Comparison of ENCODE assay signal across 8 cellular contexts in genomic region chr2:14634885-14635871, GRCh38. TPM values are rescaled to one million over a fixed set of nuclear protein-coding genes. Genes with fewer than 3 reads are reported as not detected.
DNase-seq lines count a peak whose midpoint lies in the region; ATAC-seq, FAIRE-seq and TF ChIP-seq lines count a peak whose summit lies in the region.

No MANE protein-coding gene starts in this region.

- TF ChIP-seq CTCF in ascending aorta (IDR thresholded peaks at IDR 0.05), result peak in 1 of 3 experiments; percentile 10
- peak; percentile 23 for TF ChIP-seq CTCF in hepatocyte (IDR thresholded peaks at IDR 0.05; ENCODE audit: poor library complexity)

- H3K4me1 ChIP-seq in ascending aorta (peaks cover 0 to 11% of the 10 kb centered on the region in 2 donors), hepatocyte (ENCODE audit: insufficient read depth) (peaks cover 8% of the 10 kb centered on the region)

- FAIRE-seq in HTR-8/SVneo (lab: Jason Lieb, UNC), result no peak

- DNase-seq in G401 (ENCODE audit: low spot score) (peak; percentile 15), NCI-H187 (lab: John Stamatoyannopoulos, UW) (peak; percentile 95), ascending aorta (ENCODE audit: low spot score in 2 of 2) (peak in 1 of 2 donors; percentile 76), hepatocyte (ENCODE audit: low spot score) (peak; percentile 75), putamen (ENCODE audit: low spot score) (peak; percentile 56), HTR-8/SVneo (ENCODE audit: insufficient read length, low spot score) (no peak)
- DNase-seq in activated CD4-positive, alpha-beta T cell treated with anti-CD3 and anti-CD28 coated beads, Interleukin-2, amount 10 ng/mL, durations not matched to agents 24 days and 14 days, result no peak
- DNase-seq in activated T-cell treated with anti-CD3 and anti-CD28 coated beads, Interleukin-2, amount 50 U/mL, for 72 hours, result no peak

- no peaks in the 10 kb centered on the region for H3K36me3 Mint-ChIP-seq in activated CD4-positive, alpha-beta T cell treated with anti-CD3 and anti-CD28 coated beads, Interleukin-2, amount 10 ng/mL, durations not matched to agents 24 days and 14 days (ENCODE audit: low read depth)
- H3K36me3 Mint-ChIP-seq in activated T-cell treated with anti-CD3 and anti-CD28 coated beads, Interleukin-2, amount 50 U/mL, for 72 hours (ENCODE audit: insufficient read depth in 2 of 2), result peaks cover 0 to 2% of the 10 kb centered on the region in 2 donors

- no peak for ATAC-seq in activated T-cell treated with anti-CD3 and anti-CD28 coated beads, Interleukin-2, amount 50 U/mL, for 72 hours (replicated peaks in 1 of 2)

- peak overlapping the region; percentile 62 to 71 for H3K4me3 ChIP-seq in ascending aorta
- H3K4me3 ChIP-seq in hepatocyte, result peak overlapping the region; percentile 79

- H3K9me3 ChIP-seq in ascending aorta, result no peaks in the 10 kb centered on the region
- H3K9me3 ChIP-seq in hepatocyte (ENCODE audit: low read depth), result no peaks in the 10 kb centered on the region

- peaks cover 8% of the 10 kb centered on the region for H4K20me1 ChIP-seq in hepatocyte (ENCODE audit: insufficient read depth, poor library complexity, severe bottlenecking)

- H3K9me2 ChIP-seq in hepatocyte (replicated peaks; ENCODE audit: insufficient read depth), result no peaks in the 10 kb centered on the region

- peak overlapping the region; percentile 96 for H3K4me2 ChIP-seq in hepatocyte

- H3K9me3 Mint-ChIP-seq in activated CD4-positive, alpha-beta T cell treated with anti-CD3 and anti-CD28 coated beads, Interleukin-2, amount 10 ng/mL, durations not matched to agents 24 days and 14 days, result no peaks in the 10 kb centered on the region
- no peaks in the 10 kb centered on the region for H3K9me3 Mint-ChIP-seq in activated T-cell treated with anti-CD3 and anti-CD28 coated beads, Interleukin-2, amount 50 U/mL, for 72 hours

- in situ Hi-C loops in G401 (cut with HindIII; ENCODE audit: low sequenced_read_pairs), result no loop called here

- H3K27me3 Mint-ChIP-seq in activated CD4-positive, alpha-beta T cell treated with anti-CD3 and anti-CD28 coated beads, Interleukin-2, amount 10 ng/mL, durations not matched to agents 24 days and 14 days, result peaks cover 47% of the 10 kb centered on the region
- peaks cover 48% of the 10 kb centered on the region for H3K27me3 Mint-ChIP-seq in activated T-cell treated with anti-CD3 and anti-CD28 coated beads, Interleukin-2, amount 50 U/mL, for 72 hours (ENCODE audit: low read depth)

- no peaks in the 10 kb centered on the region for H3K4me1 Mint-ChIP-seq in activated CD4-positive, alpha-beta T cell treated with anti-CD3 and anti-CD28 coated beads, Interleukin-2, amount 10 ng/mL, durations not matched to agents 24 days and 14 days
- H3K4me1 Mint-ChIP-seq in activated T-cell treated with anti-CD3 and anti-CD28 coated beads, Interleukin-2, amount 50 U/mL, for 72 hours (ENCODE audit: low read depth), result peaks cover 5% of the 10 kb centered on the region

- intact Hi-C loops in ascending aorta (cut with DNase I), result no loop called here
- intact Hi-C loops in activated CD4-positive, alpha-beta T cell treated with anti-CD3 and anti-CD28 coated beads, Interleukin-2, amount 10 ng/mL, durations not matched to agents 24 days and 14 days (cut with micrococcal nuclease), result no loop called here

- H3K27me3 ChIP-seq in ascending aorta, result no peaks in the 10 kb centered on the region
- H3K27me3 ChIP-seq in hepatocyte, result peaks cover 13% of the 10 kb centered on the region

- no peak overlapping the region for H3K4me3 Mint-ChIP-seq in activated CD4-positive, alpha-beta T cell treated with anti-CD3 and anti-CD28 coated beads, Interleukin-2, amount 10 ng/mL, durations not matched to agents 24 days and 14 days
- H3K4me3 Mint-ChIP-seq in activated T-cell treated with anti-CD3 and anti-CD28 coated beads, Interleukin-2, amount 50 U/mL, for 72 hours, result no peak overlapping the region

- H3K27ac ChIP-seq in ascending aorta, result peak overlapping the region; percentile 85 to 86
- peak overlapping the region; percentile 70 for H3K27ac ChIP-seq in hepatocyte

- under 1% methylated on average over 44 of the region's 68 CpGs for WGBS in hepatocyte (ENCODE audit: low lambda C conversion rate, missing lambda C conversion rate)

- peaks cover 43% of the 10 kb centered on the region for H3K79me2 ChIP-seq in hepatocyte

- H3K36me3 ChIP-seq in ascending aorta (no peaks in the 10 kb centered on the region), hepatocyte (replicated peaks; ENCODE audit: insufficient read depth, low read depth) (no peaks in the 10 kb centered on the region)

- peak overlapping the region; percentile 56 for H2AFZ ChIP-seq in hepatocyte

- no peak overlapping the region for H3K27ac Mint-ChIP-seq in activated CD4-positive, alpha-beta T cell treated with anti-CD3 and anti-CD28 coated beads, Interleukin-2, amount 10 ng/mL, durations not matched to agents 24 days and 14 days
- H3K27ac Mint-ChIP-seq in activated T-cell treated with anti-CD3 and anti-CD28 coated beads, Interleukin-2, amount 50 U/mL, for 72 hours, result no peak overlapping the region

RNA-seq across cellular contexts. Expression of gene LRATD1, which starts 2.7 kb away (rescaled TPM):
- not detected in 2 replicates for total RNA-seq in G401 (2014; rRNA removed; shearing (Covaris generic))
- total RNA-seq in ascending aorta, result 5.7 TPM
- total RNA-seq in hepatocyte, result 35.1 and 42.1 TPM in 2 replicates
- 44.4 and 49.9 TPM in 2 replicates for polyA plus RNA-seq in hepatocyte
- not detected in 2 replicates for total RNA-seq in activated CD4-positive, alpha-beta T cell treated with anti-CD3 and anti-CD28 coated beads, Interleukin-2, amount 10 ng/mL, durations not matched to agents 24 days and 14 days
- total RNA-seq in activated T-cell treated with anti-CD3 and anti-CD28 coated beads, Interleukin-2, amount 50 U/mL, for 72 hours, result not detected

Comparison
In these comparisons a context has a peak if more than half of its experiments do, and no peak if none do; other contexts are left out.
1. DNase-seq: peak in G401 (single experiment), NCI-H187 (2 of 2), hepatocyte (single experiment) and putamen (single experiment); none in HTR-8/SVneo (single experiment), activated CD4-positive, alpha-beta T cell treated with anti-CD3 and anti-CD28 coated beads, Interleukin-2, amount 10 ng/mL, durations not matched to agents 24 days and 14 days (single experiment) and activated T-cell treated with anti-CD3 and anti-CD28 coated beads, Interleukin-2, amount 50 U/mL, for 72 hours (0 of 2).